ENCODE assay signal across 14 cellular contexts in genomic region chr5:41788800-41789395, GRCh38.
DNase-seq lines count a peak whose midpoint lies in the region; ATAC-seq and TF ChIP-seq lines count a peak whose summit lies in the region.
"Had no signal": no experiment of that assay in that cellular context is flagged by ENCODE, and none has a peak within 500 bp of the region (broad histone marks: within the 10 kb centered on the region; RNA-seq: fewer than 3 reads in every experiment).

No MANE protein-coding gene starts in this region.

- H3K23ac ChIP-seq in IMR-90 (ENCODE audit: low read depth, low read length), result peak overlapping the region; percentile 44; the same call in 1 of the 2 replicates

- H2BK5ac ChIP-seq in IMR-90 (ENCODE audit: low read depth, low read length, poor library complexity, severe bottlenecking), result peak overlapping the region; percentile 88

- H3K36me3 Mint-ChIP-seq in neural progenitor cell, result peaks cover 6% of the 10 kb centered on the region

- H3K27ac Mint-ChIP-seq in neural progenitor cell, result no peak overlapping the region

- no peak overlapping the region for H2AK9ac ChIP-seq in IMR-90 (replicated peaks; ENCODE audit: low read depth, low read length, poor library complexity)

- peak overlapping the region; percentile 70; the same call in 1 of the 2 replicates for H4K5ac ChIP-seq in IMR-90 (ENCODE audit: low read depth, low read length)

- dilution Hi-C loops in IMR-90 (cut with HindIII; ENCODE audit: low sequenced_read_pairs, unreplicated experiment), result no loop called here

- H3K14ac ChIP-seq in IMR-90 (replicated peaks; ENCODE audit: low read depth, low read length), result peak overlapping the region; percentile 38; the same call in 1 of the 2 replicates

- H4K8ac ChIP-seq in IMR-90 (ENCODE audit: low read depth in 2 of 2, low read length in 2 of 2), result peak overlapping the region in 1 of 2 experiments; percentile 66; a peak in 2 of 4 replicates

- POLR2A ChIA-PET in IMR-90 (lab: Charles Lee; ENCODE audit: unreplicated experiment), result no interaction called here

- peak; percentile 36 for ATAC-seq in IMR-90 (ENCODE audit: low read depth)
- no peak for ATAC-seq in HG03139 (IDR thresholded peaks at IDR 0.05; ENCODE audit: unreplicated experiment)
- ATAC-seq: left lobe of liver had no signal

- H3K4me3 Mint-ChIP-seq in neural progenitor cell, result no peak overlapping the region

- H3K9me3 ChIP-seq in IMR-90 (ENCODE audit: control insufficient read depth, insufficient read depth, low read length), result no peaks in the 10 kb centered on the region
- H3K9me3 ChIP-seq in neural progenitor cell (ENCODE audit: low read depth), result no peaks in the 10 kb centered on the region
- H3K9me3 ChIP-seq: colonic mucosa, neutrophil had no signal

- H3K27me3 Mint-ChIP-seq in neural progenitor cell (ENCODE audit: insufficient read depth, low read depth), result no peaks in the 10 kb centered on the region

- peak overlapping the region; percentile 53 for H2BK120ac ChIP-seq in IMR-90 (ENCODE audit: low read depth, low read length)

- H3K4me3 ChIP-seq in IMR-90 (ENCODE audit: insufficient read depth, low read depth, low read length), result no peak overlapping the region
- H3K4me3 ChIP-seq in brain microvascular endothelial cell (ENCODE audit: low read depth, low read length), result no peak overlapping the region
- H3K4me3 ChIP-seq in neural progenitor cell, result no peak overlapping the region
- H3K4me3 ChIP-seq: colonic mucosa had no signal

- H3K27me3 ChIP-seq in IMR-90 (ENCODE audit: control insufficient read depth, insufficient read depth, low read length) (no peaks in the 10 kb centered on the region), brain microvascular endothelial cell (replicated peaks) (no peaks in the 10 kb centered on the region), neural progenitor cell (no peaks in the 10 kb centered on the region)
- H3K27me3 ChIP-seq: colonic mucosa, neutrophil had no signal

- no peak overlapping the region for H2AFZ ChIP-seq in IMR-90 (replicated peaks; ENCODE audit: low read length, poor library complexity)
- no peak overlapping the region for H2AFZ ChIP-seq in neural progenitor cell (replicated peaks)

- TF ChIP-seq CTCF in AG09319 (IDR thresholded peaks at IDR 0.05; ENCODE audit: low read depth, low read length) (no peak), IMR-90 (conservative IDR thresholded peaks at IDR 0.05; ENCODE audit: low read depth, low read length) (no peak), brain microvascular endothelial cell (IDR thresholded peaks at IDR 0.05; ENCODE audit: low read depth, low read length, missing control alignments) (no peak), neural progenitor cell (IDR thresholded peaks at IDR 0.05) (no peak)

- TF ChIP-seq POLR2A in IMR-90 (IDR thresholded peaks at IDR 0.05; ENCODE audit: low read depth, low read length), result no peak

- H3K36me3 ChIP-seq in IMR-90 (ENCODE audit: control insufficient read depth, insufficient read depth, low read length) (no peaks in the 10 kb centered on the region), brain microvascular endothelial cell (replicated peaks) (no peaks in the 10 kb centered on the region), neural progenitor cell (no peaks in the 10 kb centered on the region)
- H3K36me3 ChIP-seq: colonic mucosa had no signal

- H3K4ac ChIP-seq in IMR-90 (ENCODE audit: low read depth, low read length), result peak overlapping the region; percentile 44

- in situ Hi-C loops in IMR-90 (cut with MboI; ENCODE audit: low sequenced_read_pairs) (no loop called here), brain microvascular endothelial cell (cut with HindIII; ENCODE audit: low pct_ligation_motif_present, low sequenced_read_pairs) (no loop called here)

- CTCF ChIA-PET in IMR-90 (lab: Yijun Ruan, JAX), result interaction anchor here (1.0 kb wide), 1 partner anchor 28 kb away, joined by 3 read pairs; no protein-coding TSS in a partner anchor

- H4K91ac ChIP-seq in IMR-90 (ENCODE audit: insufficient read depth, low read depth, low read length), result peak overlapping the region; percentile 26; the same call in 1 of the 2 replicates

- peak overlapping the region; percentile 63; the same call in 1 of the 2 replicates for H3K27ac ChIP-seq in IMR-90 (ENCODE audit: insufficient read depth, low read length)
- peak overlapping the region; percentile 87 for H3K27ac ChIP-seq in brain microvascular endothelial cell
- H3K27ac ChIP-seq in neural progenitor cell, result no peak overlapping the region
- H3K27ac ChIP-seq: colonic mucosa, neutrophil had no signal

- H2BK15ac ChIP-seq in IMR-90 (ENCODE audit: low read depth, low read length), result 0 out of 3 replicates have a peak overlapping the region, but pooled peaks have one; percentile 15

- H3K79me1 ChIP-seq in IMR-90 (ENCODE audit: low read depth in 1 of 2, low read length in 2 of 2), result peaks cover 3 to 16% of the 10 kb centered on the region in 2 experiments; a peak in 3 of 4 replicates

- no peaks in the 10 kb centered on the region for H3F3A ChIP-seq in neural progenitor cell (ENCODE audit: low read depth)

- no CpG with 5 or more reads among the region's 2 CpGs for WGBS in IMR-90 (ENCODE audit: extremely low coverage in 2 of 2, insufficient read length in 1 of 2), 2 experiments

- peak; percentile 24 for DNase-seq in AG09319 (ENCODE audit: extremely low read depth, low read depth)
- DNase-seq in IMR-90, result peak; percentile 74
- DNase-seq in brain microvascular endothelial cell, result peak; percentile 86
- DNase-seq in left kidney (ENCODE audit: low read depth, low spot score), result peak; percentile 24
- DNase-seq in T-helper 9 cell, result no peak
- no peak for DNase-seq in neural progenitor cell (ENCODE audit: low spot score)
- no peak for DNase-seq in NCI-H82 (lab: John Stamatoyannopoulos, UW)
- DNase-seq: activated CD8-positive, alpha-beta memory T cell treated with anti-CD3 and anti-CD28 coated beads for 24 hours; colonic mucosa; glutamatergic neuron; NCI-H526 treated with DMSO at 0.1 percent for 48 hours had no signal

- H4K20me1 ChIP-seq in IMR-90 (ENCODE audit: insufficient read depth, low read length) (no peaks in the 10 kb centered on the region), neural progenitor cell (ENCODE audit: low read depth) (no peaks in the 10 kb centered on the region)

- BruUV-seq in IMR-90 (replicated peaks; lab: Mats Ljungman, UMichigan), result no TSS peak

- no peak for TF ChIP-seq RAD21 in IMR-90 (IDR thresholded peaks at IDR 0.05; ENCODE audit: low read length)

- H3K4me1 ChIP-seq in IMR-90 (ENCODE audit: control insufficient read depth, insufficient read depth, low read length), result peaks cover 19% of the 10 kb centered on the region
- H3K4me1 ChIP-seq in neural progenitor cell, result no peaks in the 10 kb centered on the region
- H3K4me1 ChIP-seq: colonic mucosa had no signal

- no peaks in the 10 kb centered on the region for H3K79me2 ChIP-seq in neural progenitor cell (ENCODE audit: low read depth)

- H3K4me1 Mint-ChIP-seq in neural progenitor cell, result peaks cover 10% of the 10 kb centered on the region

- H3K9me3 Mint-ChIP-seq in neural progenitor cell, result no peaks in the 10 kb centered on the region

- H2AK5ac ChIP-seq in IMR-90 (ENCODE audit: low read depth, low read length), result peak overlapping the region; percentile 49; the same call in 1 of the 2 replicates

- H3K56ac ChIP-seq in IMR-90 (ENCODE audit: extremely low read depth, insufficient read depth, low read length), result peak overlapping the region; percentile 66; the same call in 1 of the 2 replicates

- intact Hi-C loops in IMR-90 (cut with micrococcal nuclease), result no loop called here

- peak overlapping the region; percentile 44 for H2BK20ac ChIP-seq in IMR-90 (ENCODE audit: low read depth, low read length)

- peak overlapping the region; percentile 95 for H3K18ac ChIP-seq in IMR-90 (ENCODE audit: low read depth, low read length)

- H3K9ac ChIP-seq in IMR-90 (ENCODE audit: low read depth, low read length) (no peak overlapping the region; the same call in 1 of the 2 replicates), neural progenitor cell (no peak overlapping the region)

- H3K9me1 ChIP-seq in IMR-90 (ENCODE audit: insufficient read depth, low read length), result no peaks in the 10 kb centered on the region

- H3K4me2 ChIP-seq in IMR-90 (ENCODE audit: low read depth, low read length) (peak overlapping the region; percentile 86; the same call in 1 of the 2 replicates), neural progenitor cell (no peak overlapping the region)

TF ChIP-seq in IMR-90, 13 proteins besides CTCF, POLR2A, EP300 and RAD21:
- TF ChIP-seq RFX5 (IDR thresholded peaks at IDR 0.05; ENCODE audit: low read depth, low read length), result no peak
- TF ChIP-seq RCOR1 (IDR thresholded peaks at IDR 0.05; ENCODE audit: insufficient replicate concordance, low read length), result no peak
- no peak for TF ChIP-seq SMC3 (IDR thresholded peaks at IDR 0.05; ENCODE audit: low read depth, low read length)
- TF ChIP-seq, protein P1, sequence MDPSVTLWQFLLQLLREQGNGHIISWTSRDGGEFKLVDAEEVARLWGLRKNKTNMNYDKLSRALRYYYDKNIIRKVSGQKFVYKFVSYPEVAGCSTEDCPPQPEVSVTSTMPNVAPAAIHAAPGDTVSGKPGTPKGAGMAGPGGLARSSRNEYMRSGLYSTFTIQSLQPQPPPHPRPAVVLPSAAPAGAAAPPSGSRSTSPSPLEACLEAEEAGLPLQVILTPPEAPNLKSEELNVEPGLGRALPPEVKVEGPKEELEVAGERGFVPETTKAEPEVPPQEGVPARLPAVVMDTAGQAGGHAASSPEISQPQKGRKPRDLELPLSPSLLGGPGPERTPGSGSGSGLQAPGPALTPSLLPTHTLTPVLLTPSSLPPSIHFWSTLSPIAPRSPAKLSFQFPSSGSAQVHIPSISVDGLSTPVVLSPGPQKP (IDR thresholded peaks at IDR 0.05; ENCODE audit: borderline replicate concordance, low read depth, low read length), result no peak
- TF ChIP-seq USF2 (IDR thresholded peaks at IDR 0.05; ENCODE audit: low read depth, low read length), result no peak
TF ChIP-seq in IMR-90: peak in this region for 0.

Comparison
In these comparisons a context has a peak if more than half of its experiments do, and no peak if none do; other contexts are left out.
1. DNase-seq: peak in AG09319 (single experiment), IMR-90 (single experiment), brain microvascular endothelial cell (single experiment) and left kidney (single experiment); none in T-helper 9 cell (single experiment), neural progenitor cell (single experiment) and NCI-H82 (single experiment).